In the genomic region with DNA sequence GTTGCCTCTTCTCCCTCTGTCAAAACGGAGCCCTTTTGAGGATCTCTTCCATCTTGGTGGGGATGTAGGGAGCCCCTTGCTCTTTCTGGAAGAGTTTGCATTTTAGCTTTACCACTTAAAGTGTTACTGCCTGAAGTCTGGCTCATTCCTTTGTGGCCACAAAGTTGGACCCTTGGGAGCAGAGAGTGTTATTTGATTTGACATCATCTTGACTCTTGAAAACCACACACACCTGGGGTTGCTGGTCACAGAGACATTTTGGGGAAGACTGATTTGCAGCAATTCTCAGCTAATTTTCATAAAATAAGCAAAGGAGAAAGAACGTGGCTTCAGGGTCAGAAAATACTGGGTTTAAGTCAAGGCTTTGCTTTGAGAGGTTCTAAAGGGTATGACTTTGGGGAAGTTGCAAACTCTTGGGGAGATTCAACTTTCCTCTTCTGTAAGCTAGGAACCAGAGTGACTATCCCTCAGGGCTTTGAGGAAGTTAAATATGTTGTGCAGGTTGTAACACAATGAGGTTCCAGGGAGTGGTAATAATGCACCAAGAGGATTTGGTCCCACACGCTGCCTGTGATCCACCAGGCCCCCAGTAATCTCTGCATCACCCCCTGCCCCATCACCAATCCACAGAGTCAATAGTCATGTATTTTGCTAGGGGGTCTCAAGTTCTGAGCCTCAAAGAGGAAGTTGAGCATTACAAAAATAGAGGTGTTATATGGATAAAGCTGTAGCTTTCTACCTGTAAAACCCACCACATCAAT, we compare ENCODE assay signal across 16 cellular contexts.
DNase-seq lines count a peak whose midpoint lies in the region; ATAC-seq and TF ChIP-seq lines count a peak whose summit lies in the region.
"Had no signal": no experiment of that assay in that cellular context is flagged by ENCODE, and none has a peak within 500 bp of the region (broad histone marks: within the 10 kb centered on the region; RNA-seq: fewer than 3 reads in every experiment).

No MANE protein-coding gene starts in this region.

- peaks cover 5% of the 10 kb centered on the region for H3K9me3 Mint-ChIP-seq in activated T-helper 17 cell treated with anti-CD3 and anti-CD28 coated beads, Interleukin-2, amount 50 U/mL, for 72 hours

- H3K27ac Mint-ChIP-seq in activated T-helper 17 cell treated with anti-CD3 and anti-CD28 coated beads, Interleukin-2, amount 50 U/mL, for 72 hours: no peak overlapping the region
- H3K27ac Mint-ChIP-seq: nephron progenitor cell, WTC11 had no signal

- ATAC-seq in GM18502 (IDR thresholded peaks at IDR 0.05; ENCODE audit: poor library complexity, unreplicated experiment) (peak; percentile 44), GM21390 (IDR thresholded peaks at IDR 0.05; ENCODE audit: unreplicated experiment) (peak; percentile 29), HG03095 (IDR thresholded peaks at IDR 0.05; ENCODE audit: unreplicated experiment) (peak; percentile 37)
- no peak for ATAC-seq in activated T-helper 17 cell treated with anti-CD3 and anti-CD28 coated beads, Interleukin-2, amount 50 U/mL, for 72 hours (replicated peaks)
- ATAC-seq: left cardiac atrium, WTC11 had no signal

- H3K36me3 Mint-ChIP-seq in activated T-helper 17 cell treated with anti-CD3 and anti-CD28 coated beads, Interleukin-2, amount 50 U/mL, for 72 hours (ENCODE audit: low read depth): no peaks in the 10 kb centered on the region

- H3K4me1 Mint-ChIP-seq in activated T-helper 17 cell treated with anti-CD3 and anti-CD28 coated beads, Interleukin-2, amount 50 U/mL, for 72 hours: no peaks in the 10 kb centered on the region
- H3K4me1 Mint-ChIP-seq: nephron progenitor cell had no signal

- TF ChIP-seq POLR2A in Raji (IDR thresholded peaks at IDR 0.05; ENCODE audit: insufficient read depth, low read depth, low read length): 0 out of 2 replicates have a peak, but pooled peaks have one; percentile 9

- no peak for DNase-seq in SK-N-DZ (ENCODE audit: low spot score)
- DNase-seq in NCI-H526 (lab: John Stamatoyannopoulos, UW): no peak
- no peak for DNase-seq in NCI-H526 treated with DMSO at 0.1 percent for 48 hours (lab: John Stamatoyannopoulos, UW)
- DNase-seq: activated T-cell treated with anti-CD3 and anti-CD28 coated beads, Interleukin-2, amount 50 U/mL, for 48 hours; effector CD8-positive, alpha-beta T cell; left cardiac atrium; NCI-H345; nephron progenitor cell; Right ventricle myocardium superior; spleen had no signal

- H3K27me3 Mint-ChIP-seq in activated T-helper 17 cell treated with anti-CD3 and anti-CD28 coated beads, Interleukin-2, amount 50 U/mL, for 72 hours: peaks cover 4% of the 10 kb centered on the region

- no peak overlapping the region for H3K4me3 Mint-ChIP-seq in activated T-helper 17 cell treated with anti-CD3 and anti-CD28 coated beads, Interleukin-2, amount 50 U/mL, for 72 hours
- H3K4me3 Mint-ChIP-seq: nephron progenitor cell, WTC11 had no signal
